In the genomic region with DNA sequence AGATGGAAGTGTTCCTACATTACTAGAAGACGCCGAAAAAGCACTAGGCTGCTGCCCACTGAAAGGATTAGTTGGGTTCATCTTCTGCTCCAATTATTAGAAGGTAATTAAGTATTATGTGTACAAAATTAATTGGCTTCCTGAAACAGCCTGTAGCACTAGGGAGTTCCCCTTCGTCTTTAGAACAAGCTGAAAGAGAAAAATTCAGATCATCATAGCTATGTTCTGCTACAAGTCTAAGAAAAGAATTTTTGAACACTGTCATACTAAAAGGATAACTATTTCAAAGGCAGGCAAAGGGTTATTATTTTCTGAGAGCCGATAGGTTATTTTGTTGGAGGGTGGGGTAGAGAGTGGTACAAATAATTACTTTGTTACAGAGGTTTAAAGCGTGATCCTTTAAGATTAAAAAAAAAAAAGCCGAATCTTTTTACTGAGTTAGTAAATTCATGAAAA, we compare ENCODE assay signal across 8 cellular contexts. TPM values are rescaled to one million over a fixed set of nuclear protein-coding genes. Genes with fewer than 3 reads are reported as not detected.
DNase-seq lines count a peak whose midpoint lies in the region; TF ChIP-seq lines count a peak whose summit lies in the region.

Gene MCM3AP (minus strand): TSS at position 406 of the 456 bp plus-strand sequence. CDS start 325 bp downstream, at position 81.

- no peak for TF ChIP-seq CTCF in Calu3 (IDR thresholded peaks at IDR 0.05; ENCODE audit: unreplicated experiment)
- no peak for TF ChIP-seq CTCF in esophagus squamous epithelium (IDR thresholded peaks at IDR 0.05)

- H3K36me3 ChIP-seq in esophagus squamous epithelium (peaks cover 0 to 41% (median 0%) of the 10 kb centered on the region in 3 donors), neuron (ENCODE audit: insufficient read depth, low read length) (peaks cover 52% of the 10 kb centered on the region)

- DNase-seq in Calu3 (no peak), SK-MEL-5 (ENCODE audit: low read depth, low spot score) (no peak), esophagus squamous epithelium (lab: John Stamatoyannopoulos, UW) (no peak), NCI-H526 treated with DMSO at 0.1 percent for 48 hours (lab: John Stamatoyannopoulos, UW) (no peak), NCI-H1417 (lab: John Stamatoyannopoulos, UW) (no peak), medulla oblongata (ENCODE audit: extremely low spot score) (no peak), MV-4-11 (lab: John Stamatoyannopoulos, UW) (no peak)

- CTCF ChIA-PET in Calu3 (lab: Charles Lee) = interaction anchor here (1.1 to 1.2 kb wide), 2 partner anchors 25 to 142 kb away, joined by 4 read pairs; no protein-coding TSS in a partner anchor

- intact Hi-C loops in Calu3 (cut with micrococcal nuclease; ENCODE audit: unreplicated experiment) = no loop called here
- intact Hi-C loops in esophagus squamous epithelium (cut with DNase I) = no loop called here

- in situ Hi-C loops in SK-MEL-5 (cut with HindIII; ENCODE audit: low pct_unique_long_range_greater_than_20kb, low sequenced_read_pairs) = no loop called here

- no peaks in the 10 kb centered on the region for H3K9me3 Mint-ChIP-seq in Calu3 (ENCODE audit: low read depth, unreplicated experiment)

- H3K4me1 ChIP-seq in esophagus squamous epithelium (peaks cover 20 to 63% (median 36%) of the 10 kb centered on the region in 3 donors), neuron (ENCODE audit: insufficient read depth, low read length) (peaks cover 35% of the 10 kb centered on the region)

- peak within 1 kb of the TSS; percentile 96 to 99 (median 98) for H3K27ac ChIP-seq in esophagus squamous epithelium

- no peak for TF ChIP-seq POLR2A in esophagus squamous epithelium (IDR thresholded peaks at IDR 0.05)

- H3K27me3 ChIP-seq in esophagus squamous epithelium (no peaks in the 10 kb centered on the region), neuron (ENCODE audit: insufficient read depth, low read length) (no peaks in the 10 kb centered on the region)

- H3K4me3 Mint-ChIP-seq in Calu3 (ENCODE audit: low read depth, unreplicated experiment) = peak within 1 kb of the TSS; percentile 84

- peaks cover 8% of the 10 kb centered on the region for H3K4me1 Mint-ChIP-seq in Calu3 (ENCODE audit: low read depth, unreplicated experiment)

- H3K27ac Mint-ChIP-seq in Calu3 (ENCODE audit: unreplicated experiment) = peak within 1 kb of the TSS; percentile 88

- peak within 1 kb of the TSS; percentile 83 for H2AFZ ChIP-seq in neuron (ENCODE audit: low read depth, low read length)

- TSS peak; percentile 66 for BruUV-seq in Calu3 (replicated peaks; lab: Mats Ljungman, UMichigan)

- WGBS in esophagus squamous epithelium, 2 donors = 20 to 28% methylated on average over 6 of the region's 6 CpGs

- peak within 1 kb of the TSS; percentile 85 to 98 (median 96) for H3K4me3 ChIP-seq in esophagus squamous epithelium
- H3K4me3 ChIP-seq in neuron (ENCODE audit: low read length) = peak within 1 kb of the TSS; percentile 86

- peaks cover 28% of the 10 kb centered on the region for H3K36me3 Mint-ChIP-seq in Calu3 (ENCODE audit: insufficient read depth, unreplicated experiment)

- H3K9me3 ChIP-seq in esophagus squamous epithelium = no peaks in the 10 kb centered on the region
- H3K9me3 ChIP-seq in neuron (ENCODE audit: low read length) = peaks cover 8% of the 10 kb centered on the region

- H3K27me3 Mint-ChIP-seq in Calu3 (ENCODE audit: unreplicated experiment) = no peaks in the 10 kb centered on the region

RNA-seq across cellular contexts. Expression of gene MCM3AP, which starts in this region (rescaled TPM):
- total RNA-seq in Calu3 (2022) = 64.1 and 66.5 TPM in 2 replicates
- 49.1 and 57.4 TPM in 2 replicates for total RNA-seq in SK-MEL-5 (2014; rRNA removed; shearing (Covaris generic))
- 56.2 and 78.0 TPM in 2 replicates for polyA plus RNA-seq in SK-MEL-5 (2015; cell fraction: cytosol; rRNA removed)
- 171 and 201 TPM in 2 replicates for polyA plus RNA-seq in SK-MEL-5 (2015; cell fraction: nucleus; rRNA removed)
- total RNA-seq in esophagus squamous epithelium = 10 to 100 TPM; 31.3 to 72.7 (median 63.2) TPM
